17 cellular contexts compared by ENCODE assay signal in genomic region chr6:11241154-11241792, GRCh38. TPM values are rescaled to one million over a fixed set of nuclear protein-coding genes. Genes with fewer than 3 reads are reported as not detected.
DNase-seq lines count a peak whose midpoint lies in the region; ATAC-seq and TF ChIP-seq lines count a peak whose summit lies in the region.
"Had no signal": no experiment of that assay in that cellular context is flagged by ENCODE, and none has a peak within 500 bp of the region (broad histone marks: within the 10 kb centered on the region; RNA-seq: fewer than 3 reads in every experiment).

No MANE protein-coding gene starts in this region.

- no peak overlapping the region for H2BK5ac ChIP-seq in mesendoderm (ENCODE audit: low read length)

- peak overlapping the region; percentile 9 for H3K27ac Mint-ChIP-seq in activated naive CD8-positive, alpha-beta T cell treated with anti-CD3 and anti-CD28 coated beads, Interleukin-2, amount 10 ng/mL, durations not matched to agents 7 days and 5 days
- H3K27ac Mint-ChIP-seq in activated naive CD8-positive, alpha-beta T cell treated with anti-CD3 and anti-CD28 coated beads for 36 hours, result no peak overlapping the region

- no peak overlapping the region for H3K23ac ChIP-seq in mesendoderm (ENCODE audit: low read length)

- no peak for DNase-seq in activated naive CD8-positive, alpha-beta T cell treated with anti-CD3 and anti-CD28 coated beads, Interleukin-2, amount 10 ng/mL, durations not matched to agents 7 days and 5 days
- DNase-seq in activated naive CD8-positive, alpha-beta T cell treated with anti-CD3 and anti-CD28 coated beads for 36 hours, result no peak
- no peak for DNase-seq in mesendoderm
- no peak for DNase-seq in testis
- no peak for DNase-seq in dedifferentiated amniotic fluid mesenchymal stem cell (ENCODE audit: extremely low spot score)
- DNase-seq in RWPE1 (ENCODE audit: low spot score), result no peak
- no peak for DNase-seq in left ventricle myocardium superior
- no peak for DNase-seq in A172 (ENCODE audit: low spot score)
- DNase-seq: 8988T; DMS 273 treated with DMSO at 0.1 percent for 48 hours; GF-D8; NCI-H1105 treated with DMSO at 0.1 percent for 48 hours; NCI-H1694 treated with DMSO at 0.1 percent for 48 hours; NCI-H446; NK-92 treated with Interleukin-12 subunit alpha and Interleukin-12 subunit beta, amount 100 ng/mL, for 24 hours; SHP77 treated with DMSO at 0.1 percent for 48 hours had no signal

- H3K4me2 ChIP-seq in mesendoderm (ENCODE audit: low read length), result no peak overlapping the region

- no CpG with 5 or more reads among the region's 11 CpGs for WGBS in mesendoderm (ENCODE audit: extremely low coverage, insufficient coverage, low lambda C conversion rate)
- WGBS in testis, 2 donors, result 86 to 89% methylated on average over 11 of the region's 11 CpGs

- no peak for ATAC-seq in activated naive CD8-positive, alpha-beta T cell treated with anti-CD3 and anti-CD28 coated beads, Interleukin-2, amount 10 ng/mL, durations not matched to agents 7 days and 5 days (ENCODE audit: low read depth)
- ATAC-seq in left ventricle myocardium superior, result no peak

- H3K9me3 Mint-ChIP-seq in activated naive CD8-positive, alpha-beta T cell treated with anti-CD3 and anti-CD28 coated beads, Interleukin-2, amount 10 ng/mL, durations not matched to agents 7 days and 5 days, result no peaks in the 10 kb centered on the region
- H3K9me3 Mint-ChIP-seq in activated naive CD8-positive, alpha-beta T cell treated with anti-CD3 and anti-CD28 coated beads for 36 hours, result peaks cover 5% of the 10 kb centered on the region
- H3K9me3 Mint-ChIP-seq: IgD-negative memory B cell had no signal

- H2AK5ac ChIP-seq in mesendoderm (ENCODE audit: low read length), result no peak overlapping the region

- no peak overlapping the region for H3K4me3 Mint-ChIP-seq in activated naive CD8-positive, alpha-beta T cell treated with anti-CD3 and anti-CD28 coated beads, Interleukin-2, amount 10 ng/mL, durations not matched to agents 7 days and 5 days
- no peak overlapping the region for H3K4me3 Mint-ChIP-seq in activated naive CD8-positive, alpha-beta T cell treated with anti-CD3 and anti-CD28 coated beads for 36 hours
- H3K4me3 Mint-ChIP-seq: IgD-negative memory B cell had no signal

- H3K27me3 ChIP-seq in mesendoderm (ENCODE audit: insufficient read depth, low read length, poor library complexity) (no peaks in the 10 kb centered on the region), testis (no peaks in the 10 kb centered on the region)

- no peak for TF ChIP-seq POLR2A in testis (IDR thresholded peaks at IDR 0.05)

- H3K18ac ChIP-seq in mesendoderm (ENCODE audit: low read length), result no peak overlapping the region

- H3K4me3 ChIP-seq in mesendoderm (ENCODE audit: low read length), result no peak overlapping the region
- H3K4me3 ChIP-seq in testis, result no peak overlapping the region

- H3K9ac ChIP-seq in mesendoderm (ENCODE audit: low read length), result no peak overlapping the region

- no peak overlapping the region for H2BK120ac ChIP-seq in mesendoderm (ENCODE audit: low read depth, low read length)

- no peak overlapping the region for H2BK15ac ChIP-seq in mesendoderm (replicated peaks; ENCODE audit: low read depth)

- H3K79me1 ChIP-seq in mesendoderm (ENCODE audit: low read length), result no peaks in the 10 kb centered on the region

- TF ChIP-seq CTCF in testis (IDR thresholded peaks at IDR 0.05) (no peak), RWPE1 (conservative IDR thresholded peaks at IDR 0.05; ENCODE audit: low read depth) (no peak)

- H3K36me3 ChIP-seq in mesendoderm (ENCODE audit: control insufficient read depth, insufficient read depth, low read length) (no peaks in the 10 kb centered on the region), testis (ENCODE audit: low read depth, missing control alignments) (no peaks in the 10 kb centered on the region)

- intact Hi-C loops in testis (cut with DNase I; ENCODE audit: low total_unique reads), result no loop called here
- intact Hi-C loops in left ventricle myocardium superior (cut with micrococcal nuclease), result no loop called here

- CTCF ChIA-PET in RWPE1 (lab: Yijun Ruan, JAX), result no interaction called here

- H3K4me1 ChIP-seq in mesendoderm (ENCODE audit: control insufficient read depth, low read depth, low read length), result no peaks in the 10 kb centered on the region
- peaks cover 19% of the 10 kb centered on the region for H3K4me1 ChIP-seq in testis

- H3K79me2 ChIP-seq in mesendoderm (ENCODE audit: control insufficient read depth, insufficient read depth, low read length), result no peaks in the 10 kb centered on the region

- H4K8ac ChIP-seq in mesendoderm (ENCODE audit: low read depth, low read length), result no peak overlapping the region

- H3K27ac ChIP-seq in mesendoderm (ENCODE audit: low read depth, low read length) (no peak overlapping the region), testis (peak overlapping the region; percentile 45 to 50), RWPE1 (no peak overlapping the region)

- H3K4ac ChIP-seq in mesendoderm (ENCODE audit: low read depth, low read length), result no peak overlapping the region

- no peak overlapping the region for H4K5ac ChIP-seq in mesendoderm (ENCODE audit: low read length)

- H3K56ac ChIP-seq in mesendoderm (ENCODE audit: low read length), result peak overlapping the region; percentile 17

- peaks cover 50% of the 10 kb centered on the region for H3K36me3 Mint-ChIP-seq in activated naive CD8-positive, alpha-beta T cell treated with anti-CD3 and anti-CD28 coated beads, Interleukin-2, amount 10 ng/mL, durations not matched to agents 7 days and 5 days
- H3K36me3 Mint-ChIP-seq in activated naive CD8-positive, alpha-beta T cell treated with anti-CD3 and anti-CD28 coated beads for 36 hours, result peaks cover 34% of the 10 kb centered on the region

- POLR2A ChIA-PET in activated naive CD8-positive, alpha-beta T cell treated with anti-CD3 and anti-CD28 coated beads, Interleukin-2, amount 10 ng/mL, durations not matched to agents 7 days and 5 days (lab: Charles Lee), result interaction anchor here (1.2 to 2.6 kb wide), 2 partner anchors 8 to 13 kb away, joined by 7 to 8 read pairs; partner anchors contain the start of gene NEDD9
- POLR2A ChIA-PET in RWPE1 (lab: Yijun Ruan, JAX; ENCODE audit: low non-redundant PET), result no interaction called here

- H3K9me3 ChIP-seq in testis, result no peaks in the 10 kb centered on the region

- H3K27me3 Mint-ChIP-seq in activated naive CD8-positive, alpha-beta T cell treated with anti-CD3 and anti-CD28 coated beads, Interleukin-2, amount 10 ng/mL, durations not matched to agents 7 days and 5 days, result no peaks in the 10 kb centered on the region
- H3K27me3 Mint-ChIP-seq in activated naive CD8-positive, alpha-beta T cell treated with anti-CD3 and anti-CD28 coated beads for 36 hours, result no peaks in the 10 kb centered on the region
- H3K27me3 Mint-ChIP-seq: IgD-negative memory B cell had no signal

- peaks cover 19% of the 10 kb centered on the region for H3K4me1 Mint-ChIP-seq in activated naive CD8-positive, alpha-beta T cell treated with anti-CD3 and anti-CD28 coated beads, Interleukin-2, amount 10 ng/mL, durations not matched to agents 7 days and 5 days
- peaks cover 29% of the 10 kb centered on the region for H3K4me1 Mint-ChIP-seq in activated naive CD8-positive, alpha-beta T cell treated with anti-CD3 and anti-CD28 coated beads for 36 hours

RNA-seq across cellular contexts. Expression of gene NEDD9, which starts 8.8 kb away (rescaled TPM):
- 10 to 100 TPM; 72.2 to 80.8 TPM for total RNA-seq in activated naive CD8-positive, alpha-beta T cell treated with anti-CD3 and anti-CD28 coated beads, Interleukin-2, amount 10 ng/mL, durations not matched to agents 7 days and 5 days
- 10 to 100 TPM; 32.0 to 33.7 TPM for total RNA-seq in activated naive CD8-positive, alpha-beta T cell treated with anti-CD3 and anti-CD28 coated beads for 36 hours
- 9.6 TPM for polyA plus RNA-seq in mesendoderm (2013, experiment 1 of 2)
- 9.5 TPM for polyA plus RNA-seq in mesendoderm (2013, experiment 2 of 2)
- total RNA-seq in testis (10 to 100 TPM; 31.8 to 67.0 TPM), left ventricle myocardium superior (31.1 TPM)
- 21.0 TPM for polyA plus RNA-seq in testis (ENCODE audit: insufficient read depth, low read depth, low replicate concordance)
- 13.3 and 18.3 TPM in 2 replicates for total RNA-seq in A172 (2014; rRNA removed; shearing (Covaris generic))

Comparison
In these comparisons a context has a peak if more than half of its experiments do, and no peak if none do; other contexts are left out.
1. H3K27ac ChIP-seq: peak in testis (2 of 2); none in mesendoderm (single experiment) and RWPE1 (single experiment).